ENCODE assay signal across 1 cellular context in the genomic region with DNA sequence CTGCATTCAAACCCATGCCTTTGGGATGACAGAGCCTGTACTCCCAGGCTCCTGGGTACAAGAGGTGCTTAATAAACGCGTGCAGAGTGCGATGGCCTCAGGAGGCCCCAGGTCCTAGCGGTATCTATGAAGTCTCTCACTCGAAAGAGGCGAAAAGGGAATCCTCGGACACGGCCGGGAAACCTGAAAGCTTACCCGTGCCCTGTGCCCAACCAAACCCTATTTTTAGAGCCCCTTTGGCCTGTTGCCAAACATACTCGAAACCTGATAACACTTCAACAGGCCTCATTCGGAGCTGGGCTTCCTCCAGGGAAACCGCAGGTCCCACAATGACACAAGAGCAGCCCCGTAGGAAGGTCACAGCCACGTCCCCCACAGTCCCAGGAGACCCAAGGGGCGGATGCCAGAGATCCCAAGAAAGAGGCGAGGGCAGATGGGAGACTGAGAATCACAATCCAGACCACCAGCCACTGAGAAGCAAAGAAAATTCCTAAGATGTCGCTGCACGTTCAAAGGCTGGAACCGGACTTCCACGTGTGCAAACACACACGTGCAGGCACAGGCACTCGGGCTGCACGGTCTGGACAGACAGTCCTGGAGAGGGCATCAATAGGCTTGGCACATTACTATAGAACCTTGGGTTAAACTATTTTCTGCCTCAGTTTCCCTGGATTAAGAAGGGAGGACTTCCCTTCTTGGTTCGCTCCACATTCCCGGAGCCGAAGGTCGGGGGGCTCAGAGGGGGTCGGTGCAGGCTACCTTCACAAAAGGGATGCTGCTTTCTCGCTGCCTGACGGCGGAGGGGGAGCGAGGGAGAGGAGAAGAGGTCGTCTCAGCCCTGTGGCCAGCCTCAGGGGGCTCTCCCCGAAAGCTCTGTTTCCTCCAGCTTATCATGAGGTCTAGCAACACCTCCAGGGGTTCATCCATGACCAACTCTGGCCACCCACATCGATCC.
TF ChIP-seq lines count a peak whose summit lies in the region.

No MANE protein-coding gene starts in this region.

TF ChIP-seq in GM12878, 131 proteins besides CTCF, POLR2A, EP300 and RAD21 (continued from another document and continues in another):
- no peak for TF ChIP-seq ZBTB40 (IDR thresholded peaks at IDR 0.05; ENCODE audit: borderline replicate concordance)
- TF ChIP-seq ZBED1 (IDR thresholded peaks at IDR 0.05; ENCODE audit: borderline replicate concordance) = peak; percentile 81; the same call in 1 of the 2 replicates
- TF ChIP-seq IKZF2 (IDR thresholded peaks at IDR 0.05) = peak; percentile 94 to 95
- TF ChIP-seq PAX8 (IDR thresholded peaks at IDR 0.05) = no peak
- no peak for TF ChIP-seq SUZ12 (IDR thresholded peaks at IDR 0.05; ENCODE audit: unreplicated experiment)
- peak; percentile 98 for TF ChIP-seq RUNX3 (IDR thresholded peaks at IDR 0.05; ENCODE audit: low read length)
- no peak for TF ChIP-seq ZNF217 (IDR thresholded peaks at IDR 0.05)
- no peak for TF ChIP-seq POLR2AphosphoS2 (IDR thresholded peaks at IDR 0.05; ENCODE audit: low read depth, low read length)
- no peak for TF ChIP-seq USF1 (IDR thresholded peaks at IDR 0.05; ENCODE audit: borderline replicate concordance, extremely low read length, insufficient read depth, low read depth, low read length)
- TF ChIP-seq WRNIP1 (IDR thresholded peaks at IDR 0.05; ENCODE audit: borderline replicate concordance, low read depth, low read length) = no peak
- no peak for TF ChIP-seq ZNF622 (IDR thresholded peaks at IDR 0.05)
- no peak for TF ChIP-seq NFYA (IDR thresholded peaks at IDR 0.05; ENCODE audit: borderline replicate concordance, low read depth, low read length)
- TF ChIP-seq CBX5 (IDR thresholded peaks at IDR 0.05; ENCODE audit: low read depth) = no peak
- TF ChIP-seq HCFC1 (IDR thresholded peaks at IDR 0.05; ENCODE audit: low read length) = no peak
- TF ChIP-seq, protein P1, sequence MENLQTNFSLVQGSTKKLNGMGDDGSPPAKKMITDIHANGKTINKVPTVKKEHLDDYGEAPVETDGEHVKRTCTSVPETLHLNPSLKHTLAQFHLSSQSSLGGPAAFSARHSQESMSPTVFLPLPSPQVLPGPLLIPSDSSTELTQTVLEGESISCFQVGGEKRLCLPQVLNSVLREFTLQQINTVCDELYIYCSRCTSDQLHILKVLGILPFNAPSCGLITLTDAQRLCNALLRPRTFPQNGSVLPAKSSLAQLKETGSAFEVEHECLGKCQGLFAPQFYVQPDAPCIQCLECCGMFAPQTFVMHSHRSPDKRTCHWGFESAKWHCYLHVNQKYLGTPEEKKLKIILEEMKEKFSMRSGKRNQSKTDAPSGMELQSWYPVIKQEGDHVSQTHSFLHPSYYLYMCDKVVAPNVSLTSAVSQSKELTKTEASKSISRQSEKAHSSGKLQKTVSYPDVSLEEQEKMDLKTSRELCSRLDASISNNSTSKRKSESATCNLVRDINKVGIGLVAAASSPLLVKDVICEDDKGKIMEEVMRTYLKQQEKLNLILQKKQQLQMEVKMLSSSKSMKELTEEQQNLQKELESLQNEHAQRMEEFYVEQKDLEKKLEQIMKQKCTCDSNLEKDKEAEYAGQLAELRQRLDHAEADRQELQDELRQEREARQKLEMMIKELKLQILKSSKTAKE (IDR thresholded peaks at IDR 0.05; ENCODE audit: low read depth, poor library complexity, severe bottlenecking) = peak; percentile 72
- TF ChIP-seq RELB (IDR thresholded peaks at IDR 0.05; ENCODE audit: low read depth) = peak; percentile 58; the same call in 1 of the 2 replicates
- TF ChIP-seq NFIC (IDR thresholded peaks at IDR 0.05; ENCODE audit: low read depth, low read length) = peak; percentile 84; the same call in 1 of the 2 replicates
- no peak for TF ChIP-seq PBX3 (IDR thresholded peaks at IDR 0.05; ENCODE audit: insufficient replicate concordance, low read depth, low read length)
- TF ChIP-seq, protein P2, sequence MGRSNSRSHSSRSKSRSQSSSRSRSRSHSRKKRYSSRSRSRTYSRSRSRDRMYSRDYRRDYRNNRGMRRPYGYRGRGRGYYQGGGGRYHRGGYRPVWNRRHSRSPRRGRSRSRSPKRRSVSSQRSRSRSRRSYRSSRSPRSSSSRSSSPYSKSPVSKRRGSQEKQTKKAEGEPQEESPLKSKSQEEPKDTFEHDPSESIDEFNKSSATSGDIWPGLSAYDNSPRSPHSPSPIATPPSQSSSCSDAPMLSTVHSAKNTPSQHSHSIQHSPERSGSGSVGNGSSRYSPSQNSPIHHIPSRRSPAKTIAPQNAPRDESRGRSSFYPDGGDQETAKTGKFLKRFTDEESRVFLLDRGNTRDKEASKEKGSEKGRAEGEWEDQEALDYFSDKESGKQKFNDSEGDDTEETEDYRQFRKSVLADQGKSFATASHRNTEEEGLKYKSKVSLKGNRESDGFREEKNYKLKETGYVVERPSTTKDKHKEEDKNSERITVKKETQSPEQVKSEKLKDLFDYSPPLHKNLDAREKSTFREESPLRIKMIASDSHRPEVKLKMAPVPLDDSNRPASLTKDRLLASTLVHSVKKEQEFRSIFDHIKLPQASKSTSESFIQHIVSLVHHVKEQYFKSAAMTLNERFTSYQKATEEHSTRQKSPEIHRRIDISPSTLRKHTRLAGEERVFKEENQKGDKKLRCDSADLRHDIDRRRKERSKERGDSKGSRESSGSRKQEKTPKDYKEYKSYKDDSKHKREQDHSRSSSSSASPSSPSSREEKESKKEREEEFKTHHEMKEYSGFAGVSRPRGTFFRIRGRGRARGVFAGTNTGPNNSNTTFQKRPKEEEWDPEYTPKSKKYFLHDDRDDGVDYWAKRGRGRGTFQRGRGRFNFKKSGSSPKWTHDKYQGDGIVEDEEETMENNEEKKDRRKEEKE (IDR thresholded peaks at IDR 0.05) = no peak
- peak; percentile 75 for TF ChIP-seq DPF2 (IDR thresholded peaks at IDR 0.05)
- TF ChIP-seq SMC3 (IDR thresholded peaks at IDR 0.05; ENCODE audit: borderline replicate concordance, low read length) = no peak
- TF ChIP-seq, protein P3, sequence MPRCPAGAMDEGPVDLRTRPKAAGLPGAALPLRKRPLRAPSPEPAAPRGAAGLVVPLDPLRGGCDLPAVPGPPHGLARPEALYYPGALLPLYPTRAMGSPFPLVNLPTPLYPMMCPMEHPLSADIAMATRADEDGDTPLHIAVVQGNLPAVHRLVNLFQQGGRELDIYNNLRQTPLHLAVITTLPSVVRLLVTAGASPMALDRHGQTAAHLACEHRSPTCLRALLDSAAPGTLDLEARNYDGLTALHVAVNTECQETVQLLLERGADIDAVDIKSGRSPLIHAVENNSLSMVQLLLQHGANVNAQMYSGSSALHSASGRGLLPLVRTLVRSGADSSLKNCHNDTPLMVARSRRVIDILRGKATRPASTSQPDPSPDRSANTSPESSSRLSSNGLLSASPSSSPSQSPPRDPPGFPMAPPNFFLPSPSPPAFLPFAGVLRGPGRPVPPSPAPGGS (IDR thresholded peaks at IDR 0.05; ENCODE audit: borderline replicate concordance, insufficient read depth, low read depth, low read length, poor library complexity, severe bottlenecking) = peak; percentile 27
- no peak for TF ChIP-seq FOS (IDR thresholded peaks at IDR 0.05; ENCODE audit: borderline replicate concordance, extremely low read depth, insufficient read length)
- peak; percentile 94; the same call in 1 of the 2 replicates for TF ChIP-seq MTA3 (IDR thresholded peaks at IDR 0.05; ENCODE audit: borderline replicate concordance, low read length)
- TF ChIP-seq HDAC6 (IDR thresholded peaks at IDR 0.05; ENCODE audit: unreplicated experiment) = no peak
- no peak for TF ChIP-seq FOXK2 (IDR thresholded peaks at IDR 0.05)
- TF ChIP-seq RCOR1 (conservative IDR thresholded peaks at IDR 0.05; ENCODE audit: low read depth, low read length) = 0 out of 2 replicates have a peak, but pooled peaks have one; percentile 83
- TF ChIP-seq NR2F1 (conservative IDR thresholded peaks at IDR 0.05) = peak; percentile 77; the same call in 1 of the 2 replicates
- TF ChIP-seq CREB1 (IDR thresholded peaks at IDR 0.05; ENCODE audit: low read depth) = peak; percentile 74
- no peak; the same call in 1 of the 2 replicates for TF ChIP-seq NBN (IDR thresholded peaks at IDR 0.05)
- TF ChIP-seq MTA2 (IDR thresholded peaks at IDR 0.05; ENCODE audit: low read depth) = peak; percentile 72; the same call in 1 of the 2 replicates
- TF ChIP-seq TCF12 (IDR thresholded peaks at IDR 0.05; ENCODE audit: low read depth, low read length) = no peak; the same call in 1 of the 2 replicates
- no peak for TF ChIP-seq CHD2 (IDR thresholded peaks at IDR 0.05; ENCODE audit: borderline replicate concordance, low read depth, low read length)
- TF ChIP-seq POLR2AphosphoS5 (IDR thresholded peaks at IDR 0.05; ENCODE audit: low read length) = no peak
- no peak for TF ChIP-seq BACH1 (IDR thresholded peaks at IDR 0.05; ENCODE audit: borderline replicate concordance)
- TF ChIP-seq STAT3 (IDR thresholded peaks at IDR 0.05; ENCODE audit: low read depth, low read length) = no peak
- TF ChIP-seq SRF (IDR thresholded peaks at IDR 0.05; ENCODE audit: low read depth in 2 of 2, low read length in 2 of 2) = no peak
- no peak for TF ChIP-seq SMAD5 (IDR thresholded peaks at IDR 0.05; ENCODE audit: low read depth)
- no peak for TF ChIP-seq CBX3 (IDR thresholded peaks at IDR 0.05; ENCODE audit: borderline replicate concordance, low read depth)
- TF ChIP-seq, protein P4, sequence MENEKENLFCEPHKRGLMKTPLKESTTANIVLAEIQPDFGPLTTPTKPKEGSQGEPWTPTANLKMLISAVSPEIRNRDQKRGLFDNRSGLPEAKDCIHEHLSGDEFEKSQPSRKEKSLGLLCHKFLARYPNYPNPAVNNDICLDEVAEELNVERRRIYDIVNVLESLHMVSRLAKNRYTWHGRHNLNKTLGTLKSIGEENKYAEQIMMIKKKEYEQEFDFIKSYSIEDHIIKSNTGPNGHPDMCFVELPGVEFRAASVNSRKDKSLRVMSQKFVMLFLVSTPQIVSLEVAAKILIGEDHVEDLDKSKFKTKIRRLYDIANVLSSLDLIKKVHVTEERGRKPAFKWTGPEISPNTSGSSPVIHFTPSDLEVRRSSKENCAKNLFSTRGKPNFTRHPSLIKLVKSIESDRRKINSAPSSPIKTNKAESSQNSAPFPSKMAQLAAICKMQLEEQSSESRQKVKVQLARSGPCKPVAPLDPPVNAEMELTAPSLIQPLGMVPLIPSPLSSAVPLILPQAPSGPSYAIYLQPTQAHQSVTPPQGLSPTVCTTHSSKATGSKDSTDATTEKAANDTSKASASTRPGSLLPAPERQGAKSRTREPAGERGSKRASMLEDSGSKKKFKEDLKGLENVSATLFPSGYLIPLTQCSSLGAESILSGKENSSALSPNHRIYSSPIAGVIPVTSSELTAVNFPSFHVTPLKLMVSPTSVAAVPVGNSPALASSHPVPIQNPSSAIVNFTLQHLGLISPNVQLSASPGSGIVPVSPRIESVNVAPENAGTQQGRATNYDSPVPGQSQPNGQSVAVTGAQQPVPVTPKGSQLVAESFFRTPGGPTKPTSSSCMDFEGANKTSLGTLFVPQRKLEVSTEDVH (IDR thresholded peaks at IDR 0.05; ENCODE audit: low read depth, partially characterized antibody) = no peak
- no peak for TF ChIP-seq SIX5 (IDR thresholded peaks at IDR 0.05; ENCODE audit: low read depth, low read length, severe bottlenecking)
